In genomic region chr13:113527272-113527958, GRCh38 we compare ENCODE assay signal across 21 cellular contexts. TPM values are rescaled to one million over a fixed set of nuclear protein-coding genes. Genes with fewer than 3 reads are reported as not detected.
DNase-seq lines count a peak whose midpoint lies in the region; ATAC-seq lines count a peak whose summit lies in the region.
"Had no signal": no experiment of that assay in that cellular context is flagged by ENCODE, and none has a peak within 500 bp of the region (broad histone marks: within the 10 kb centered on the region; RNA-seq: fewer than 3 reads in every experiment).

No MANE protein-coding gene starts in this region.

- H3K27ac ChIP-seq in SJCRH30, result peak overlapping the region; percentile 35; the same call in 1 of the 2 replicates
- H3K27ac ChIP-seq: right lobe of liver had no signal

- H3K36me3 ChIP-seq in SJCRH30 (peaks cover 39% of the 10 kb centered on the region), MG63 (peaks cover 64% of the 10 kb centered on the region)

- peaks cover 29% of the 10 kb centered on the region for H3K4me1 ChIP-seq in SJCRH30
- H3K4me1 ChIP-seq: right lobe of liver had no signal

- H3K9me3 ChIP-seq in SJCRH30 (replicated peaks) (no peaks in the 10 kb centered on the region), MG63 (no peaks in the 10 kb centered on the region)
- H3K9me3 ChIP-seq: right lobe of liver had no signal

- no peak for ATAC-seq in GM21423 (IDR thresholded peaks at IDR 0.05; ENCODE audit: unreplicated experiment)
- ATAC-seq: right lobe of liver; Right ventricle myocardium inferior; stimulated activated naive CD8-positive, alpha-beta T cell treated with anti-CD3 and anti-CD28 coated beads, Interleukin-15, amount 100 ng/mL, for 72 hours had no signal

- H3K4me3 ChIP-seq in SJCRH30 (no peak overlapping the region), MG63 (no peak overlapping the region)
- H3K4me3 ChIP-seq: right lobe of liver had no signal

- H3K27me3 ChIP-seq in SJCRH30 (no peaks in the 10 kb centered on the region), MG63 (no peaks in the 10 kb centered on the region)
- H3K27me3 ChIP-seq: right lobe of liver had no signal

- DNase-seq in AML-193 (lab: John Stamatoyannopoulos, UW) (peak; percentile 45 to 65), DMS79 (lab: John Stamatoyannopoulos, UW) (peak; percentile 66), SJCRH30 (no peak), mesenteric fat pad (ENCODE audit: low spot score) (peak; percentile 45), ureter (ENCODE audit: low spot score) (no peak), T1000 (lab: John Stamatoyannopoulos, UW) (no peak), MG63 (no peak)
- DNase-seq: activated CD4-positive, alpha-beta T cell treated with anti-CD3 and anti-CD28 coated beads for 4 hours; activated CD8-positive, alpha-beta memory T cell treated with anti-CD3 and anti-CD28 coated beads, Interleukin-2, amount 50 U/mL, for 4 hours; activated naive CD4-positive, alpha-beta T cell; anterior cingulate cortex; cerebellar nuclear complex; GDM1; hippocampal formation; NCI-H1092; nucleus accumbens; right lobe of liver; stimulated activated CD4-positive, alpha-beta T cell treated with anti-CD3 and anti-CD28 coated beads, Interleukin-1b, Interleukin-23, amount 100 ng/mL, for 48 hours; stimulated activated naive CD8-positive, alpha-beta T cell treated with anti-CD3 and anti-CD28 coated beads, Interleukin-15, amount 100 ng/mL, for 72 hours had no signal

RNA-seq across cellular contexts. Expression of gene DCUN1D2, which starts 36.9 kb away (rescaled TPM):
- 21.4 and 25.9 TPM in 2 replicates for total RNA-seq in SJCRH30 (2014; rRNA removed; shearing (Covaris generic))
- total RNA-seq in mesenteric fat pad (21.7 TPM), ureter (20.6 TPM)
- 6.0 and 6.8 TPM in 2 replicates for total RNA-seq in MG63 (2014; rRNA removed; shearing (Covaris generic); ENCODE audit: low replicate concordance)

RNA-seq across cellular contexts. Expression of gene TFDP1, which starts 57.1 kb away (rescaled TPM):
- total RNA-seq in SJCRH30 (2014; rRNA removed; shearing (Covaris generic)), result 113 and 127 TPM in 2 replicates
- total RNA-seq in mesenteric fat pad, result 66.4 TPM
- 54.9 TPM for total RNA-seq in ureter
- 38.3 and 131 TPM in 2 replicates for total RNA-seq in MG63 (2014; rRNA removed; shearing (Covaris generic); ENCODE audit: low replicate concordance)

Comparison
In these comparisons a context has a peak if more than half of its experiments do, and no peak if none do; other contexts are left out.
1. DNase-seq: peak in AML-193 (2 of 2), DMS79 (single experiment) and mesenteric fat pad (single experiment); none in SJCRH30 (0 of 2), ureter (single experiment), T1000 (single experiment) and MG63 (single experiment).